In the genomic region with DNA sequence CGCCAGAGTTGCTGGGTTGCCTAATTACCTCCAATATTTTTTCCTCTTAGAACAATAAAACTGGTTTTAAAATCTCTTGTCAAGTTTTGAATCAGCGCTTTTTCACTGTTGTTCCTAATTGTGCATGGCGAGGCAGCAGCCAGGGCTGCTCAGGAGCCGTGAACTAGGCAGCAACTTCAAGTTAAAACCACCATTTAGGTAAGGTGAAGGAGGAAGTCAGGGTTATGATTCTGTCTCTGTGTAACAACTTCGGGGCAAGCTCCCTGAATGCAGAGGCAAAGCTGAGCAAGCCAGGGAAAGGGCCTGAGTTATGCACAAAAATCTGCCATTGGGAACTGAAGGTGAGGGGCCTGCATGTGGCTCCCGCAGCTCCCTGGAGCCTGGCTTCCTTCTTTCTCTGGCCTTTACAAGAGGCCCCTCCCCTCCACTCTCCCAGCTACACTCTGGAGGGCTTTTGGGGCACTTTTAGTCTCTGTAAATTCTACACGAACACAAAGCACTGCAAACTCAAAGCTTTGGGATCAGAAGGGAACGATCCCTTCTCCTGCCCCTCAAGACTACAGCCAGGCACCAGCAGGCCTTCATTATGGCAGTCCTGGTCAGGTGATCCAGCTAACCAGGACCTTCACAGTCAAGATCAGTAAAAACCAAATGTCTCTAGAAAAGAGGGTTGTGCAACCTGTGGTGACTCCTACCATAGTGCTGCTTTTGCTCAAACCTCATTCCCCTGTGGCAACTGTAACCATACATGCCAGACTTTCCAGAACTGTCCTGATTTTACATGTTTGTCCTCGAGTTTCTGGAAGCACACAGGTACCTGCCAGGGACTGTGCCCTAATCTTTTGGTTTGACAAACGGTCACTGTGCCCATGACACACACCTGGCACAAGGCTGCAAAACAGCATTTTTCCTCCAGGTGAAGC, we compare ENCODE assay signal across 8 cellular contexts.
DNase-seq lines count a peak whose midpoint lies in the region; ATAC-seq, FAIRE-seq and TF ChIP-seq lines count a peak whose summit lies in the region.

No MANE protein-coding gene starts in this region.

- H3K27ac ChIP-seq in Panc1 (ENCODE audit: low read length) = peak overlapping the region; percentile 99

- no TSS peak for BruUV-seq in Panc1 (replicated peaks; lab: Mats Ljungman, UMichigan)

- H3K4me1 ChIP-seq in Panc1 (ENCODE audit: control insufficient read depth, insufficient read depth, low read length) = peaks cover 53% of the 10 kb centered on the region

- intact Hi-C loops in Panc1 (cut with micrococcal nuclease; ENCODE audit: unreplicated experiment) (no loop called here), posterior vena cava (cut with DNase I) (no loop called here)

- no peak for ATAC-seq in Panc1

- CTCF ChIA-PET in Panc1 (lab: Charles Lee) = interaction anchor here (0.5 kb wide), 1 partner anchor 34 kb away, joined by 5 read pairs; no protein-coding TSS in a partner anchor

- H3K9me3 ChIP-seq in Panc1 (ENCODE audit: control insufficient read depth, insufficient read depth, low read depth, low read length) = no peaks in the 10 kb centered on the region

- in situ Hi-C loops in Panc1 (cut with HindIII; ENCODE audit: low pct_unique_long_range_greater_than_20kb, low sequenced_read_pairs) = no loop called here

- FAIRE-seq in RCC 7860 (lab: Jason Lieb, UNC) = no peak

- H3K4me3 ChIP-seq in Panc1 (ENCODE audit: low read depth in 2 of 2, low read length in 2 of 2) = peak overlapping the region in 1 of 2 experiments; percentile 83; a peak in 2 of 4 replicates
- peak overlapping the region; percentile 82 for H3K4me3 ChIP-seq in epithelial cell of proximal tubule (ENCODE audit: low read depth, low read length)

- TF ChIP-seq CTCF in Panc1 (IDR thresholded peaks at IDR 0.05) (no peak), epithelial cell of proximal tubule (conservative IDR thresholded peaks at IDR 0.05; ENCODE audit: low read depth, low read length) (no peak)

- H3K36me3 ChIP-seq in Panc1 (ENCODE audit: control insufficient read depth, insufficient read depth, low read length) = no peaks in the 10 kb centered on the region

- H3K27me3 ChIP-seq in Panc1 (ENCODE audit: control insufficient read depth, insufficient read depth, low read length) = no peaks in the 10 kb centered on the region

- DNase-seq in ELR (ENCODE audit: low read depth) (peak; percentile 62), Panc1 (ENCODE audit: low read depth, low spot score) (no peak), epithelial cell of proximal tubule (ENCODE audit: low read depth) (no peak), posterior vena cava (ENCODE audit: low spot score) (peak; percentile 53), NCI-H2029 treated with DMSO at 0.1 percent for 48 hours (lab: John Stamatoyannopoulos, UW) (no peak), GM19238 (ENCODE audit: insufficient read length, low spot score) (no peak), Ammon's horn (ENCODE audit: low spot score) (no peak), RCC 7860 (ENCODE audit: low spot score) (no peak)

- POLR2A ChIA-PET in Panc1 (lab: Charles Lee) = no interaction called here

Comparison
In these comparisons a context has a peak if more than half of its experiments do, and no peak if none do; other contexts are left out.
1. DNase-seq: peak in ELR (single experiment) and posterior vena cava (single experiment); none in Panc1 (single experiment), epithelial cell of proximal tubule (single experiment), NCI-H2029 treated with DMSO at 0.1 percent for 48 hours (single experiment), GM19238 (single experiment), Ammon's horn (single experiment) and RCC 7860 (single experiment).